13 cellular contexts compared by ENCODE assay signal in the genomic region with DNA sequence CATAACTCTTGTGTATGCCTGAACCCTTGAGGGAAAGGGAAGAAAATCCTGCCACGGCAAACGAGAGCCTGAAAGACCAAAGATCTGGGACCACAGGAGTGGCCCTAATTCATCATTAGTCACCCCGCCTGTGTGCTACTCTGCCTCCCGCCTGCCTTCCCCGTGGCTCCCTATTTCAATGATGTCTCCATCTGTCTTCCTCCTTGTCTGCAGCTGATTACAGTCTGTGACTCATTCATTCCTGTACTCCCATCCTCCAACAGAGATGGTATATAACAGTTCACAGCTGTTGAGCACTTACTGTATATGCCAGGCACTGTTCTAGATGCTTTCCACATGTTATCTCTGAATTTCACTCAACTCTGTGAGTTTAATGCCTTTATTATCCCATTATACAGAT.
A peak's percentile ranks its signal among the peaks of the same experiment; 100 is the strongest.
DNase-seq lines count a peak whose midpoint lies in the region; ATAC-seq, FAIRE-seq and TF ChIP-seq lines count a peak whose summit lies in the region.
"Had no signal": no experiment of that assay in that cellular context is flagged by ENCODE, and none has a peak within 500 bp of the region (broad histone marks: within the 10 kb centered on the region; RNA-seq: fewer than 3 reads in every experiment).

No MANE protein-coding gene starts in this region.

- H3K36me3 ChIP-seq in Caco-2 (ENCODE audit: control insufficient read depth, insufficient read depth, low read length) (no peaks in the 10 kb centered on the region), endothelial cell of umbilical vein (ENCODE audit: control insufficient read depth in 2 of 2, extremely low read depth in 1 of 2, insufficient read depth in 2 of 2, low read length in 2 of 2) (no peaks in the 10 kb centered on the region)
- H3K36me3 ChIP-seq: tibial artery had no signal

- no peak overlapping the region for H3K4me2 ChIP-seq in endothelial cell of umbilical vein (ENCODE audit: insufficient read depth, low read length)

- H3K4me1 ChIP-seq in Caco-2 (peaks cover 28% of the 10 kb centered on the region), endothelial cell of umbilical vein (ENCODE audit: control insufficient read depth, extremely low read depth, insufficient read depth, low read length) (no peaks in the 10 kb centered on the region)
- H3K4me1 ChIP-seq: tibial artery had no signal

- H3K9me1 ChIP-seq in endothelial cell of umbilical vein (replicated peaks; ENCODE audit: control insufficient read depth, extremely low read depth, insufficient read depth, low read length): no peaks in the 10 kb centered on the region

- no peak for TF ChIP-seq POLR2A in endothelial cell of umbilical vein (IDR thresholded peaks at IDR 0.05; ENCODE audit: low read depth, low read length)

- H3K27me3 Mint-ChIP-seq in Caco-2 (ENCODE audit: insufficient read depth, unreplicated experiment): no peaks in the 10 kb centered on the region

- H3K27me3 ChIP-seq in Caco-2 (replicated peaks; ENCODE audit: control insufficient read depth, insufficient read depth, low read length): no peaks in the 10 kb centered on the region
- no peaks in the 10 kb centered on the region for H3K27me3 ChIP-seq in endothelial cell of umbilical vein (ENCODE audit: control insufficient read depth in 2 of 2, insufficient read depth in 2 of 2, low read length in 2 of 2)

- CTCF ChIA-PET in Caco-2 (lab: Charles Lee) (no interaction called here), endothelial cell of umbilical vein (lab: Charles Lee) (interaction anchor here (1.5 kb wide), 1 partner anchor 20 kb away, joined by 3 read pairs; no protein-coding TSS in a partner anchor)

- no peaks in the 10 kb centered on the region for H3K79me2 ChIP-seq in endothelial cell of umbilical vein (ENCODE audit: control insufficient read depth, insufficient read depth, low read length)

- ATAC-seq in GM19395 (IDR thresholded peaks at IDR 0.05; ENCODE audit: unreplicated experiment): no peak
- no peak for ATAC-seq in GM21786 (IDR thresholded peaks at IDR 0.05; ENCODE audit: unreplicated experiment)

- no peak overlapping the region for H3K9ac ChIP-seq in endothelial cell of umbilical vein (replicated peaks; ENCODE audit: extremely low read depth, insufficient read depth, low read length)

- H3K36me3 Mint-ChIP-seq in Caco-2 (ENCODE audit: insufficient read depth, unreplicated experiment): no peaks in the 10 kb centered on the region

- no peaks in the 10 kb centered on the region for H4K20me1 ChIP-seq in endothelial cell of umbilical vein (replicated peaks; ENCODE audit: control insufficient read depth, extremely low read depth, insufficient read depth, low read length)

- H3K4me1 Mint-ChIP-seq in Caco-2 (ENCODE audit: low read depth, unreplicated experiment): peaks cover 20% of the 10 kb centered on the region

- intact Hi-C loops in Caco-2 (cut with micrococcal nuclease; ENCODE audit: unreplicated experiment) (no loop called here), endothelial cell of umbilical vein (cut with micrococcal nuclease) (no loop called here)

- H3K9me3 ChIP-seq in Caco-2: no peaks in the 10 kb centered on the region
- no peaks in the 10 kb centered on the region for H3K9me3 ChIP-seq in endothelial cell of umbilical vein (replicated peaks; ENCODE audit: control insufficient read depth, insufficient read depth, low read length)
- H3K9me3 ChIP-seq: tibial artery had no signal

- peak overlapping the region; percentile 54 for H3K27ac Mint-ChIP-seq in Caco-2 (ENCODE audit: unreplicated experiment)

- dilution Hi-C loops in endothelial cell of umbilical vein (cut with MboI; ENCODE audit: extremely low pct_ligation_motif_present, low sequenced_read_pairs): no loop called here

- no peak for FAIRE-seq in endothelial cell of umbilical vein (lab: Jason Lieb, UNC)
- FAIRE-seq in GM19239 (lab: Jason Lieb, UNC): no peak
- FAIRE-seq: endometrium had no signal

- peak; percentile 38 to 59 for DNase-seq in Caco-2
- peak; percentile 23 to 73 for DNase-seq in NCI-H524 (lab: John Stamatoyannopoulos, UW)
- peak; percentile 39 for DNase-seq in endothelial cell of umbilical vein (ENCODE audit: low read depth, low spot score)
- DNase-seq in myocyte (ENCODE audit: low read depth): peak; percentile 74
- DNase-seq in GM19239 (ENCODE audit: insufficient read length, low spot score): no peak
- DNase-seq in germinal center (ENCODE audit: low spot score): no peak
- DNase-seq: NCI-H2081 treated with DMSO at 0.1 percent for 48 hours; stimulated activated CD4-positive, alpha-beta T cell treated with anti-CD3 and anti-CD28 coated beads, Interleukin-2, amount 100 ng/mL, for 24 hours; T-helper 9 cell; tibial artery had no signal

- peak overlapping the region; percentile 56 for H3K4me3 Mint-ChIP-seq in Caco-2 (ENCODE audit: unreplicated experiment)

- peaks cover 19% of the 10 kb centered on the region for H3K9me3 Mint-ChIP-seq in Caco-2 (ENCODE audit: unreplicated experiment)

- POLR2A ChIA-PET in Caco-2 (lab: Charles Lee) (no interaction called here), endothelial cell of umbilical vein (lab: Charles Lee) (no interaction called here)

- TF ChIP-seq CTCF in Caco-2 (IDR thresholded peaks at IDR 0.05; ENCODE audit: insufficient read depth in 1 of 2, low read depth in 1 of 2, low read length in 1 of 2, severe bottlenecking in 1 of 2, unreplicated experiment in 1 of 2) (no peak), endothelial cell of umbilical vein (IDR thresholded peaks at IDR 0.05; ENCODE audit: extremely low read depth in 1 of 2, insufficient read depth in 1 of 2, low read depth in 1 of 2, low read length in 2 of 2) (no peak)

- no peak overlapping the region for H3K4me3 ChIP-seq in Caco-2 (ENCODE audit: low read depth, low read length)
- no peak overlapping the region for H3K4me3 ChIP-seq in endothelial cell of umbilical vein (replicated peaks in 1 of 3; ENCODE audit: insufficient read depth in 1 of 3, low read depth in 1 of 3, low read length in 3 of 3)
- H3K4me3 ChIP-seq: tibial artery had no signal

- BruUV-seq in Caco-2 (replicated peaks; lab: Mats Ljungman, UMichigan): no TSS peak
- no TSS peak for BruUV-seq in endothelial cell of umbilical vein (replicated peaks; lab: Mats Ljungman, UMichigan)

- no peak overlapping the region for H3K27ac ChIP-seq in endothelial cell of umbilical vein (ENCODE audit: insufficient read depth, low read depth, low read length)
- H3K27ac ChIP-seq: tibial artery had no signal

- no peak overlapping the region for H2AFZ ChIP-seq in endothelial cell of umbilical vein (ENCODE audit: low read depth, low read length)

TF ChIP-seq in endothelial cell of umbilical vein, 7 proteins besides CTCF, POLR2A, EP300 and RAD21:
- no peak for TF ChIP-seq EZH2 (IDR thresholded peaks at IDR 0.05; ENCODE audit: borderline replicate concordance, low read depth, low read length, severe bottlenecking)
- peak; percentile 38 for TF ChIP-seq GATA2 (IDR thresholded peaks at IDR 0.05; ENCODE audit: insufficient read depth, insufficient read length, low read depth, low read length)
- no peak for TF ChIP-seq MYC (IDR thresholded peaks at IDR 0.05; ENCODE audit: low read depth, low read length)
- no peak for TF ChIP-seq POLR2AphosphoS5 (IDR thresholded peaks at IDR 0.05; ENCODE audit: insufficient read depth, low read depth, low read length)
- TF ChIP-seq JUN (IDR thresholded peaks at IDR 0.05; ENCODE audit: borderline replicate concordance, insufficient read depth, insufficient read length, low read depth): no peak
- TF ChIP-seq, protein P1, sequence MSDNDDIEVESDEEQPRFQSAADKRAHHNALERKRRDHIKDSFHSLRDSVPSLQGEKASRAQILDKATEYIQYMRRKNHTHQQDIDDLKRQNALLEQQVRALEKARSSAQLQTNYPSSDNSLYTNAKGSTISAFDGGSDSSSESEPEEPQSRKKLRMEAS (IDR thresholded peaks at IDR 0.05; ENCODE audit: insufficient read depth, insufficient read length): no peak
- peak; percentile 70 for TF ChIP-seq FOS (IDR thresholded peaks at IDR 0.05; ENCODE audit: borderline replicate concordance, insufficient read depth, low read length)
TF ChIP-seq in endothelial cell of umbilical vein: peak in this region for 2.

Comparison
In these comparisons a context has a peak if more than half of its experiments do, and no peak if none do; other contexts are left out.
1. DNase-seq: peak in Caco-2 (2 of 2), NCI-H524 (2 of 2), endothelial cell of umbilical vein (single experiment) and myocyte (single experiment); none in GM19239 (single experiment) and germinal center (single experiment).